ENCODE assay signal across 16 cellular contexts in genomic region chr17:82702161-82702932, GRCh38. TPM values are rescaled to one million over a fixed set of nuclear protein-coding genes. Genes with fewer than 3 reads are reported as not detected.
A peak's percentile ranks its signal among the peaks of the same experiment; 100 is the strongest.
DNase-seq lines count a peak whose midpoint lies in the region; ATAC-seq and TF ChIP-seq lines count a peak whose summit lies in the region.
"Had no signal": no experiment of that assay in that cellular context is flagged by ENCODE, and none has a peak within 500 bp of the region (broad histone marks: within the 10 kb centered on the region; RNA-seq: fewer than 3 reads in every experiment).

No MANE protein-coding gene starts in this region.

- H4K91ac ChIP-seq in neuronal stem cell (ENCODE audit: low read depth, low read length, poor library complexity): no peak overlapping the region

- TF ChIP-seq CTCF in RWPE1 (conservative IDR thresholded peaks at IDR 0.05; ENCODE audit: low read depth) (no peak), esophagus squamous epithelium (IDR thresholded peaks at IDR 0.05) (no peak), GM13976 (IDR thresholded peaks at IDR 0.05; ENCODE audit: borderline replicate concordance, control extremely low read depth, extremely low read depth, insufficient read depth, missing control alignments) (no peak)

- no peak overlapping the region for H3K18ac ChIP-seq in neuronal stem cell (ENCODE audit: low read length)

- peaks cover 4% of the 10 kb centered on the region for H3K79me1 ChIP-seq in neuronal stem cell (ENCODE audit: low read depth, low read length)

- H3K4ac ChIP-seq in neuronal stem cell (ENCODE audit: low read length): no peak overlapping the region

- H3K9me3 ChIP-seq in BLaER1 (no peaks in the 10 kb centered on the region), esophagus squamous epithelium (no peaks in the 10 kb centered on the region), neuronal stem cell (replicated peaks in 1 of 2; ENCODE audit: control insufficient read depth in 2 of 2, insufficient read depth in 1 of 2, low read depth in 1 of 2, low read length in 2 of 2) (peaks cover 0 to 5% of the 10 kb centered on the region in 2 donors)
- H3K9me3 ChIP-seq: Caco-2, testis had no signal

- no peak overlapping the region for H2BK5ac ChIP-seq in neuronal stem cell (ENCODE audit: low read length)

- H2BK12ac ChIP-seq in neuronal stem cell (ENCODE audit: low read length): no peak overlapping the region

- 7 to 39% methylated on average over 9 to 11 of the region's 20 CpGs for WGBS in esophagus squamous epithelium, 2 donors
- WGBS in neuronal stem cell (ENCODE audit: extremely low coverage in 2 of 2, insufficient read length in 2 of 2, insufficient replicate concordance in 1 of 2), 2 donors: no CpG with 5 or more reads among the region's 20 CpGs

- H4K8ac ChIP-seq in neuronal stem cell (ENCODE audit: low read depth, low read length): no peak overlapping the region

- peak overlapping the region; percentile 60 for H3K23ac ChIP-seq in neuronal stem cell (ENCODE audit: low read depth, low read length, poor library complexity)

- CTCF ChIA-PET in RWPE1 (lab: Yijun Ruan, JAX): interaction anchor here (0.9 kb wide), 1 partner anchor 9 kb away, joined by 4 read pairs; no protein-coding TSS in a partner anchor

- H2BK120ac ChIP-seq in neuronal stem cell (ENCODE audit: low read depth, low read length): no peak overlapping the region

- peaks cover 56% of the 10 kb centered on the region for H3K4me1 ChIP-seq in BLaER1
- peaks cover 22 to 42% (median 25%) of the 10 kb centered on the region in 3 donors for H3K4me1 ChIP-seq in esophagus squamous epithelium
- peaks cover 6 to 7% of the 10 kb centered on the region in 2 donors for H3K4me1 ChIP-seq in neuronal stem cell (ENCODE audit: control insufficient read depth in 2 of 2, insufficient read depth in 1 of 2, low read depth in 1 of 2, low read length in 2 of 2)
- H3K4me1 ChIP-seq: testis had no signal

- intact Hi-C loops in esophagus squamous epithelium (cut with DNase I): loop anchor here (10.0 kb wide), 1 partner anchor 52 kb away; the partner anchor contains the start of gene TBCD

- H3K36me3 ChIP-seq in BLaER1: no peaks in the 10 kb centered on the region
- no peaks in the 10 kb centered on the region for H3K36me3 ChIP-seq in esophagus squamous epithelium
- no peaks in the 10 kb centered on the region for H3K36me3 ChIP-seq in neuronal stem cell (replicated peaks in 1 of 2; ENCODE audit: control insufficient read depth in 2 of 2, insufficient read depth in 2 of 2, low read length in 2 of 2)
- H3K36me3 ChIP-seq: brain microvascular endothelial cell had no signal

- peak overlapping the region; percentile 22 for H2AFZ ChIP-seq in neuronal stem cell (ENCODE audit: low read length)

- peaks cover 7% of the 10 kb centered on the region for H4K20me1 ChIP-seq in BLaER1

- H3K27me3 ChIP-seq in BLaER1: peaks cover 15% of the 10 kb centered on the region
- H3K27me3 ChIP-seq in esophagus squamous epithelium: no peaks in the 10 kb centered on the region
- H3K27me3 ChIP-seq in neuronal stem cell (ENCODE audit: control insufficient read depth in 3 of 3, insufficient read depth in 3 of 3, low read depth in 1 of 3, low read length in 3 of 3): peaks cover 5 to 28% (median 19%) of the 10 kb centered on the region in 3 experiments
- H3K27me3 ChIP-seq: brain microvascular endothelial cell, testis had no signal

- H3K14ac ChIP-seq in neuronal stem cell (ENCODE audit: low read length): no peak overlapping the region

- POLR2A ChIA-PET in RWPE1 (lab: Yijun Ruan, JAX; ENCODE audit: low non-redundant PET): no interaction called here

- DNase-seq in RWPE1 (ENCODE audit: low spot score) (no peak), esophagus squamous epithelium (lab: John Stamatoyannopoulos, UW) (no peak), neuronal stem cell (ENCODE audit: low spot score) (no peak), GM13976 (ENCODE audit: low spot score) (no peak), GM19238 (ENCODE audit: insufficient read length, low spot score) (no peak)
- DNase-seq in activated CD4-positive, alpha-beta T cell treated with anti-CD3 and anti-CD28 coated beads for 1 hour: no peak
- DNase-seq: activated CD4-positive, alpha-beta T cell treated with anti-CD3 and anti-CD28 coated beads, Interleukin-2, amount 50 U/mL, for 4 hours; activated naive CD4-positive, alpha-beta T cell treated with anti-CD3 and anti-CD28 coated beads, Interleukin-2, amount 50 U/mL, for 16 hours; brain microvascular endothelial cell; Caco-2; kidney glomerular epithelial cell; NCI-H2081; testis had no signal

- H2AK5ac ChIP-seq in neuronal stem cell (ENCODE audit: low read depth, low read length): peak overlapping the region; percentile 56

- H3K27ac ChIP-seq in BLaER1 (no peak overlapping the region), RWPE1 (peak overlapping the region; percentile 72), esophagus squamous epithelium (peak overlapping the region; percentile 72 to 90 (median 82)), neuronal stem cell (replicated peaks; ENCODE audit: low read length) (no peak overlapping the region)
- H3K27ac ChIP-seq: brain microvascular endothelial cell, testis had no signal

- ATAC-seq in HG03280 (IDR thresholded peaks at IDR 0.05; ENCODE audit: unreplicated experiment): no peak
- ATAC-seq: GM12878 had no signal

- H3K4me2 ChIP-seq in BLaER1 (0 out of 2 replicates have a peak overlapping the region, but pooled peaks have one; percentile 14), neuronal stem cell (ENCODE audit: insufficient read depth, low read length, poor library complexity, severe bottlenecking) (no peak overlapping the region)

- H2BK15ac ChIP-seq in neuronal stem cell (ENCODE audit: low read length): no peak overlapping the region

- H3K4me3 ChIP-seq in BLaER1 (no peak overlapping the region), esophagus squamous epithelium (peak overlapping the region in 1 of 4 donors; percentile 15), neuronal stem cell (ENCODE audit: low read length in 2 of 2) (no peak overlapping the region)
- H3K4me3 ChIP-seq: GM12878, testis had no signal

- TF ChIP-seq POLR2A in esophagus squamous epithelium (IDR thresholded peaks at IDR 0.05): no peak

- H3K9ac ChIP-seq in BLaER1 (no peak overlapping the region), neuronal stem cell (ENCODE audit: low read depth, low read length, poor library complexity) (no peak overlapping the region)

- in situ Hi-C loops in GM13976 (cut with MboI; ENCODE audit: low sequenced_read_pairs, unreplicated experiment): no loop called here

RNA-seq across cellular contexts. Expression of gene RAB40B, which starts 3.8 kb away (rescaled TPM):
- total RNA-seq in esophagus squamous epithelium: 10 to 100 TPM in 2 of 4 donors, 1 to 10 TPM in 2; 3.4 to 20.8 (median 9.8) TPM
- 9.4 TPM for polyA plus RNA-seq in neuronal stem cell (2013, experiment 1 of 2)
- polyA plus RNA-seq in neuronal stem cell (2013, experiment 2 of 2): 10.4 TPM

RNA-seq across cellular contexts. Expression of gene FN3KRP, which starts 14.2 kb away (rescaled TPM):
- total RNA-seq in esophagus squamous epithelium: 10 to 100 TPM in 2 of 4 donors, 1 to 10 TPM in 2; 9.1 to 13.5 (median 10.2) TPM
- 23.3 TPM for polyA plus RNA-seq in neuronal stem cell (2013, experiment 1 of 2)
- polyA plus RNA-seq in neuronal stem cell (2013, experiment 2 of 2): 21.8 TPM

RNA-seq across cellular contexts. Expression of gene FN3K, which starts 33.1 kb away (rescaled TPM):
- total RNA-seq in esophagus squamous epithelium: 10 to 100 TPM in 1 of 4 donors, 1 to 10 TPM in 1, under 1 TPM in 1, not detected in 1; 0.44 to 10.2 (median 2.3) TPM
- polyA plus RNA-seq in neuronal stem cell (2013, experiment 1 of 2): 15.9 TPM
- 17.0 TPM for polyA plus RNA-seq in neuronal stem cell (2013, experiment 2 of 2)

RNA-seq across cellular contexts. Expression of gene TBCD, which starts 49.5 kb away (rescaled TPM):
- total RNA-seq in esophagus squamous epithelium: 10 to 100 TPM; 38.8 to 58.3 (median 55.0) TPM
- 62.8 TPM for polyA plus RNA-seq in neuronal stem cell (2013, experiment 1 of 2)
- polyA plus RNA-seq in neuronal stem cell (2013, experiment 2 of 2): 65.7 TPM

RNA-seq across cellular contexts. Expression of gene WDR45B, which starts 54.1 kb away (rescaled TPM):
- total RNA-seq in esophagus squamous epithelium: 100 to 1,000 TPM in 1 of 4 donors, 10 to 100 TPM in 3; 85.1 to 104 (median 89.3) TPM
- 67.8 TPM for polyA plus RNA-seq in neuronal stem cell (2013, experiment 1 of 2)
- polyA plus RNA-seq in neuronal stem cell (2013, experiment 2 of 2): 69.8 TPM

Comparison
In these comparisons a context has a peak if more than half of its experiments do, and no peak if none do; other contexts are left out.
1. H3K27ac ChIP-seq: peak in RWPE1 (single experiment) and esophagus squamous epithelium (4 of 4); none in BLaER1 (single experiment) and neuronal stem cell (single experiment).